ENCODE assay signal across 8 cellular contexts in the genomic region with DNA sequence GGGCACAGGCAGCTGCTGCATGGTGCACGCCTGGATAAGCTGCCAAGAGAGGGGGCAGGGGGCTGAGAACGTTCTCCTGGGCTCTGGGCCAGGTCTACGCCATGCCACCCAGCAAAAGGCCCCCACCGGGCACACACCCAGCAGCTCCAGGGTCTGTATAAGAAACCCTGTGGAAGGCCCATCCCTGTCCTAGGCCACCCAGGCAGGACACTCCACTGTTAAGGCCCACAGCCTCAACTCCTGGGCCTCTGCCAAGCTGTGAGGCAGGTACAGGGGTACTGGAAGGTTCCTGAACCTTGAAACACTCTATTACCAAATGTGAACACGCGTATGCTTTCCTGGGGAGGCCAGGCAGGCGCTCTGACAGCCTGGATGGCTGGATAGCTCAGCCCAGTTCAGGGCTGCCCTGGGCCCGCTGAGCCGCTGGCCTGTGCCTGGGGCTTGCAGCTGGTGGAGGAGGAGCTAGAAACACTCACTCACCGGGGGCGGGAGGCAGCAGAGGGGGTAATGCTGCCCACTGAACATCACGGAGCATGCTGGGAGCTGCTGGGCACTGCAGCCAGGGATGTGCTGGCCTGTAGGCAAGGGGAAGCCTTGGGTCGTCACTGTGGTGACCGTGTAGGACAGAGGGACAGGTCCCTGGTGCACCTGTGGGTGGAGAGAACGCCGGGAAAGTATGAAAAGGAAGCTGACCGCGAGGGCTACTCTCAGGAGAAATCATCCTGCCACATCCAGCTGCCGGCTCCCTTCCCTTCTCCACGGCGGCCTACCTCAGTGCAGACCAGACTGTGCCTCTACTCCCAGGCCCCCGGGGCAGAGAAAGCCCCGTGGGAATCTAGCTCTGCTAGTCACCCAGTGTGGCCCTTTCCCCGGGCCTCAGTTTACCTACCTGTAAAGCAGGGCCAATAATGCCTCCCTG. TPM values are rescaled to one million over a fixed set of nuclear protein-coding genes. Genes with fewer than 3 reads are reported as not detected.
A peak's percentile ranks its signal among the peaks of the same experiment; 100 is the strongest.
DNase-seq lines count a peak whose midpoint lies in the region; ATAC-seq, FAIRE-seq and TF ChIP-seq lines count a peak whose summit lies in the region.

No MANE protein-coding gene starts in this region.

- peak overlapping the region; percentile 85 to 95 (median 92) for H3K27ac Mint-ChIP-seq in naive thymus-derived CD8-positive, alpha-beta T cell

- H3K4me3 Mint-ChIP-seq in naive thymus-derived CD8-positive, alpha-beta T cell, result peak overlapping the region; percentile 70 to 94 (median 83)

- peaks cover 57 to 82% (median 79%) of the 10 kb centered on the region in 11 experiments for H4K20me1 ChIP-seq in BLaER1 treated with 17β-estradiol and CSF1 and Interleukin-3, amounts not matched to agents 10 nM and 100 nM

- peak overlapping the region; percentile 43 to 100 (median 97); a peak in 21 of 22 replicates for H3K9ac ChIP-seq in BLaER1 treated with 17β-estradiol and CSF1 and Interleukin-3, amounts not matched to agents 10 nM and 100 nM

- POLR2A ChIA-PET in naive thymus-derived CD8-positive, alpha-beta T cell (lab: Charles Lee), result interaction anchor here (0.5 to 19.8 kb wide), 11 partner anchors 5 to 908 kb away, joined by 3 to 531 read pairs (median 6); a partner anchor contains a TSS

- DNase-seq in Jurkat, Clone E6-1 (ENCODE audit: low read depth, low spot score), result no peak
- peak in 1 of 10 donors; percentile 26 for DNase-seq in naive thymus-derived CD8-positive, alpha-beta T cell
- DNase-seq in GM19239 (ENCODE audit: insufficient read length, low spot score) (no peak), AG20443 (ENCODE audit: low spot score) (no peak), T-helper 9 cell (no peak), H54 (ENCODE audit: insufficient read length, low spot score) (no peak)

- no peaks in the 10 kb centered on the region for H3K9me3 ChIP-seq in BLaER1 treated with 17β-estradiol and CSF1 and Interleukin-3, amounts not matched to agents 10 nM and 100 nM (replicated peaks in 1 of 11)

- no peak for TF ChIP-seq POLR2A in H54 (IDR thresholded peaks at IDR 0.05; ENCODE audit: low read depth, low read length)

- H3K4me2 ChIP-seq in BLaER1 treated with 17β-estradiol and CSF1 and Interleukin-3, amounts not matched to agents 10 nM and 100 nM, result peak overlapping the region; percentile 96 to 100 (median 98)

- H3K4me1 ChIP-seq in BLaER1 treated with 17β-estradiol and CSF1 and Interleukin-3, amounts not matched to agents 10 nM and 100 nM, result peaks cover 67 to 91% (median 81%) of the 10 kb centered on the region in 10 experiments

- peak overlapping the region in 10 of 11 experiments; percentile 25 to 100 (median 98); a peak in 18 of 22 replicates for H3K27ac ChIP-seq in BLaER1 treated with 17β-estradiol and CSF1 and Interleukin-3, amounts not matched to agents 10 nM and 100 nM
- H3K27ac ChIP-seq in angular gyrus (ENCODE audit: low read depth, low read length), result peak overlapping the region; percentile 75

- no peaks in the 10 kb centered on the region for H3K27me3 ChIP-seq in BLaER1 treated with 17β-estradiol and CSF1 and Interleukin-3, amounts not matched to agents 10 nM and 100 nM

- peaks cover 7 to 54% (median 20%) of the 10 kb centered on the region in 3 donors for H3K36me3 Mint-ChIP-seq in naive thymus-derived CD8-positive, alpha-beta T cell

- H3K36me3 ChIP-seq in BLaER1 treated with 17β-estradiol and CSF1 and Interleukin-3, amounts not matched to agents 10 nM and 100 nM, result peaks cover 33 to 68% (median 53%) of the 10 kb centered on the region in 11 experiments

- ATAC-seq in naive thymus-derived CD8-positive, alpha-beta T cell, result no peak

- peaks cover 40 to 75% (median 67%) of the 10 kb centered on the region in 4 donors for H3K4me1 Mint-ChIP-seq in naive thymus-derived CD8-positive, alpha-beta T cell

- no peaks in the 10 kb centered on the region for H3K27me3 Mint-ChIP-seq in naive thymus-derived CD8-positive, alpha-beta T cell

- no peaks in the 10 kb centered on the region for H3K9me3 Mint-ChIP-seq in naive thymus-derived CD8-positive, alpha-beta T cell

- FAIRE-seq in GM19239 (lab: Jason Lieb, UNC) (no peak), H54 (lab: Jason Lieb, UNC) (no peak)

- H3K4me3 ChIP-seq in BLaER1 treated with 17β-estradiol and CSF1 and Interleukin-3, amounts not matched to agents 10 nM and 100 nM, result peak overlapping the region in 9 of 10 experiments; percentile 0 to 95 (median 40); a peak in 16 of 20 replicates
- peak overlapping the region; percentile 44 for H3K4me3 ChIP-seq in Jurkat, Clone E6-1 (ENCODE audit: low read length)

RNA-seq across cellular contexts. Expression of a gene that starts 6.0 kb away (rescaled TPM):
- polyA plus RNA-seq in Jurkat, Clone E6-1 (2012; ENCODE audit: insufficient read depth, insufficient read length), result 92.7 TPM
- 100 to 1,000 TPM; 271 to 281 TPM for total RNA-seq in naive thymus-derived CD8-positive, alpha-beta T cell
- 1 to 10 TPM; 1.2 to 4.1 (median 3.2) TPM for polyA plus RNA-seq in naive thymus-derived CD8-positive, alpha-beta T cell

RNA-seq across cellular contexts. Expression of a gene that starts 17.9 kb away (rescaled TPM):
- polyA plus RNA-seq in Jurkat, Clone E6-1 (2012; ENCODE audit: insufficient read depth, insufficient read length), result 0.20 TPM
- total RNA-seq in naive thymus-derived CD8-positive, alpha-beta T cell, result 1 to 10 TPM; 3.6 to 4.8 TPM
- polyA plus RNA-seq in naive thymus-derived CD8-positive, alpha-beta T cell, result under 1 TPM in 1 of 3 donors, not detected in 2; 0.26 TPM
